19 cellular contexts compared by ENCODE assay signal in the genomic region with DNA sequence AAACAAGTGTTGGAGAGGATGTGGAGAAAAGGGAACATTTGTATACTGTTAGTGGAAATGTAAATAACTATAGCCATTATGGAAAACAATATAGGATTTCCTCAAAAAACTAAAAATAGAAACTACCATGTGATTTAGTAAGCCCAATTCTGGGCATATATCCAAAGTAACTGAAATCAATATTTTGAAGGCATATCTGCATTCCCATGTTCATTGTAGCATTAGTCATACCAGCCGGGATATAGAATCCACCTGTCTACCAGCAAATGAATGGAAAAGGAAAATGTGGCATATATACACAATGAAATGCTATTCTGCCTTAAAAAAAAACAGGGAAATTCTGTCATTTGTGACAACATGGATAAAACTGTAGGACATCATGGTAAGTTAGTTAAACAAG. TPM values are rescaled to one million over a fixed set of nuclear protein-coding genes. Genes with fewer than 3 reads are reported as not detected.
DNase-seq lines count a peak whose midpoint lies in the region; ATAC-seq, FAIRE-seq and TF ChIP-seq lines count a peak whose summit lies in the region.
"Had no signal": no experiment of that assay in that cellular context is flagged by ENCODE, and none has a peak within 500 bp of the region (broad histone marks: within the 10 kb centered on the region; RNA-seq: fewer than 3 reads in every experiment).

No MANE protein-coding gene starts in this region.

- H3K36me3 ChIP-seq in right lobe of liver = no peaks in the 10 kb centered on the region
- no peaks in the 10 kb centered on the region for H3K36me3 ChIP-seq in HepG2 (replicated peaks in 1 of 2; ENCODE audit: control insufficient read depth in 1 of 2, insufficient read depth in 2 of 2, low read length in 2 of 2)
- H3K36me3 ChIP-seq in adipocyte (ENCODE audit: control insufficient read depth, insufficient read depth, low read length, severe bottlenecking) = no peaks in the 10 kb centered on the region
- no peaks in the 10 kb centered on the region for H3K36me3 ChIP-seq in GM23338 (ENCODE audit: insufficient read depth)
- H3K36me3 ChIP-seq: MG63, SJCRH30 had no signal

- H3K27ac Mint-ChIP-seq in GM23338 = no peak overlapping the region

- H3K4me1 ChIP-seq in right lobe of liver (no peaks in the 10 kb centered on the region), HepG2 (ENCODE audit: insufficient read depth, low read length) (no peaks in the 10 kb centered on the region), adipocyte (ENCODE audit: control insufficient read depth, insufficient read depth, low read length) (no peaks in the 10 kb centered on the region), GM23338 (ENCODE audit: insufficient read depth) (no peaks in the 10 kb centered on the region)
- H3K4me1 ChIP-seq: SJCRH30 had no signal

- TF ChIP-seq EP300 in HepG2 (IDR thresholded peaks at IDR 0.05; ENCODE audit: low read depth in 2 of 2, low read length in 2 of 2) (no peak), HepG2 (CRISPR knock-in tag; IDR thresholded peaks at IDR 0.05; ENCODE audit: borderline replicate concordance) (no peak)

- WGBS in right lobe of liver (ENCODE audit: insufficient coverage, low coverage, low lambda C conversion rate, missing lambda C conversion rate) = 5% methylated on average over 1 of the region's 1 CpG
- 0% methylated on average over 1 of the region's 1 CpG for WGBS in HepG2 (ENCODE audit: low lambda C conversion rate)

- H3K4me2 ChIP-seq in HepG2 (ENCODE audit: low read depth, low read length) = no peak overlapping the region
- H3K4me2 ChIP-seq in GM23338 = no peak overlapping the region

- peak in 3 of 4 donors; percentile 23 to 82 (median 44) for ATAC-seq in right lobe of liver
- no peak for ATAC-seq in HepG2
- ATAC-seq in GM23338 = no peak
- ATAC-seq: Panc1 had no signal

- H3K79me2 ChIP-seq in HepG2 (ENCODE audit: insufficient read depth, low read length) (no peaks in the 10 kb centered on the region), GM23338 (replicated peaks; ENCODE audit: insufficient read depth) (no peaks in the 10 kb centered on the region)

- no peak for TF ChIP-seq RAD21 in HepG2 (CRISPR knock-in tag; IDR thresholded peaks at IDR 0.05)

- in situ Hi-C loops in HepG2 (cut with HindIII; ENCODE audit: extremely low pct_ligation_motif_present, low pct_unique_long_range_greater_than_20kb) = no loop called here

- POLR2A ChIA-PET in HepG2 (lab: Yijun Ruan, JAX) = no interaction called here

- no peaks in the 10 kb centered on the region for H3K36me3 Mint-ChIP-seq in GM23338 (ENCODE audit: low read depth)

- H3K27me3 ChIP-seq in right lobe of liver (no peaks in the 10 kb centered on the region), HepG2 (ENCODE audit: control insufficient read depth in 1 of 2, insufficient read depth in 2 of 2, low read length in 2 of 2) (no peaks in the 10 kb centered on the region), adipocyte (replicated peaks; ENCODE audit: control insufficient read depth, insufficient read depth, low read length) (no peaks in the 10 kb centered on the region), GM23338 (ENCODE audit: insufficient read depth) (no peaks in the 10 kb centered on the region)
- H3K27me3 ChIP-seq: MG63, SJCRH30 had no signal

- H3K4me3 ChIP-seq in right lobe of liver = no peak overlapping the region
- H3K4me3 ChIP-seq in HepG2 (replicated peaks in 1 of 3; ENCODE audit: insufficient read depth in 1 of 3, low read depth in 2 of 3, low read length in 3 of 3) = no peak overlapping the region
- H3K4me3 ChIP-seq in adipocyte (ENCODE audit: low read length) = no peak overlapping the region
- H3K4me3 ChIP-seq in GM23338 = no peak overlapping the region
- H3K4me3 ChIP-seq: MG63, SJCRH30 had no signal

- intact Hi-C loops in right lobe of liver (cut with DNase I) (no loop called here), HepG2 (cut with micrococcal nuclease; ENCODE audit: unreplicated experiment) (no loop called here)

- TF ChIP-seq POLR2A in right lobe of liver (IDR thresholded peaks at IDR 0.05) (no peak), HepG2 (IDR thresholded peaks at IDR 0.05; ENCODE audit: insufficient read depth in 1 of 2, low read depth in 2 of 2, low read length in 2 of 2) (no peak)

- H3K4me1 Mint-ChIP-seq in GM23338 = no peaks in the 10 kb centered on the region

- H3K9me3 Mint-ChIP-seq in GM23338 = no peaks in the 10 kb centered on the region

- TF ChIP-seq CTCF in right lobe of liver (IDR thresholded peaks at IDR 0.05) (no peak), HepG2 (CRISPR knock-in tag; IDR thresholded peaks at IDR 0.05) (no peak), GM23338 (conservative IDR thresholded peaks at IDR 0.05; ENCODE audit: low read depth in 2 of 2) (no peak)

- no peaks in the 10 kb centered on the region for H3F3A ChIP-seq in GM23338 (replicated peaks; ENCODE audit: low read depth)

- peaks cover 4% of the 10 kb centered on the region for H3K27me3 Mint-ChIP-seq in GM23338 (ENCODE audit: insufficient read depth, low read depth, poor library complexity)

- BruUV-seq in HepG2 (replicated peaks; lab: Mats Ljungman, UMichigan) = no TSS peak

- H3K4me3 Mint-ChIP-seq in GM23338 = no peak overlapping the region

- peaks cover 3% of the 10 kb centered on the region for H3K9me2 ChIP-seq in GM23338 (ENCODE audit: insufficient read depth)

- DNase-seq in right lobe of liver (no peak), HepG2 (ENCODE audit: low spot score) (no peak), adipocyte (ENCODE audit: low read depth) (peak; percentile 9), iris pigment epithelial cell (ENCODE audit: low read depth) (peak; percentile 28), hippocampal formation (lab: John Stamatoyannopoulos, UW) (no peak), GM23338 (ENCODE audit: low spot score) (no peak), amygdala (lab: John Stamatoyannopoulos, UW) (no peak)
- DNase-seq: C1 segment of cervical spinal cord, DMS79 treated with DMSO at 0.1 percent for 48 hours, MG63, NCI-H1048, NCI-H2029 treated with DMSO at 0.1 percent for 48 hours, NCI-H2227 treated with DMSO at 0.1 percent for 48 hours, NCI-H524 had no signal

- CTCF ChIA-PET in HepG2 (lab: Yijun Ruan, JAX; ENCODE audit: low intra/inter-chr PET ratio, low total read pairs) = no interaction called here

- H3K9ac ChIP-seq in HepG2 (ENCODE audit: insufficient read depth, low read depth, low read length) (no peak overlapping the region), adipocyte (ENCODE audit: low read length) (no peak overlapping the region)

- H2AFZ ChIP-seq in HepG2 (ENCODE audit: low read length) (no peak overlapping the region), GM23338 (no peak overlapping the region)

- FAIRE-seq in HepG2 (lab: Jason Lieb, UNC) = no peak
- FAIRE-seq: D721Med had no signal

- H4K20me1 ChIP-seq in HepG2 (ENCODE audit: insufficient read depth, low read length) (no peaks in the 10 kb centered on the region), GM23338 (replicated peaks; ENCODE audit: insufficient read depth) (no peaks in the 10 kb centered on the region)

- no peaks in the 10 kb centered on the region for H3K9me3 ChIP-seq in right lobe of liver
- no peaks in the 10 kb centered on the region for H3K9me3 ChIP-seq in HepG2 (ENCODE audit: low read length)
- H3K9me3 ChIP-seq in adipocyte (ENCODE audit: control insufficient read depth, low read length) = no peaks in the 10 kb centered on the region
- H3K9me3 ChIP-seq: MG63, SJCRH30 had no signal

- H3K27ac ChIP-seq in right lobe of liver (no peak overlapping the region), HepG2 (ENCODE audit: extremely low read length, insufficient read depth, low read length) (no peak overlapping the region), GM23338 (ENCODE audit: low read depth) (no peak overlapping the region)
- H3K27ac ChIP-seq: SJCRH30 had no signal

TF ChIP-seq in HepG2, 621 proteins besides CTCF, POLR2A, EP300 and RAD21 (continues in another document):
- TF ChIP-seq MED8 (CRISPR knock-in tag; IDR thresholded peaks at IDR 0.05; ENCODE audit: insufficient replicate concordance) = no peak
- TF ChIP-seq ZNF629 (CRISPR knock-in tag; conservative IDR thresholded peaks at IDR 0.05) = no peak
- TF ChIP-seq SIX1 (CRISPR knock-in tag; IDR thresholded peaks at IDR 0.05; ENCODE audit: borderline replicate concordance) = no peak
- no peak for TF ChIP-seq MAFF (IDR thresholded peaks at IDR 0.05; ENCODE audit: low read depth, low read length)
- no peak for TF ChIP-seq REL (CRISPR knock-in tag; conservative IDR thresholded peaks at IDR 0.05)

RNA-seq across cellular contexts. Expression of a gene that starts 15.3 kb away (rescaled TPM):
- total RNA-seq in right lobe of liver = not detected
- total RNA-seq in HepG2 (2016; rRNA removed; fragmentation: Illumina TruSeq; extraction: Trizol) = not detected in 2 replicates
- total RNA-seq in HepG2 (2016; cell fraction: cytosol; rRNA removed; fragmentation: Illumina TruSeq; extraction: Trizol; ENCODE audit: low read depth) = not detected in 2 replicates
- total RNA-seq in HepG2 (2016; cell fraction: insoluble cytoplasmic fraction; rRNA removed; fragmentation: Illumina TruSeq; extraction: Trizol) = not detected in 2 replicates
- not detected in 2 replicates for total RNA-seq in HepG2 (2016; cell fraction: membrane; rRNA removed; fragmentation: Illumina TruSeq; extraction: Trizol)
- total RNA-seq in HepG2 (2016; cell fraction: nucleus; rRNA removed; fragmentation: Illumina TruSeq; extraction: Trizol) = not detected in 2 replicates
- polyA plus RNA-seq in HepG2 (2011; rRNA removed) = not detected in 2 replicates
- not detected in 2 replicates for polyA plus RNA-seq in HepG2 (2011; cell fraction: cytosol; rRNA removed)
- polyA plus RNA-seq in HepG2 (2011; cell fraction: nucleus; rRNA removed) = not detected in 2 replicates
- polyA plus RNA-seq in HepG2 (2012) = not detected in 2 replicates
- not detected in 2 replicates for polyA plus RNA-seq in HepG2 (2016; cell fraction: cytosol; fragmentation: Illumina TruSeq; extraction: Trizol; ENCODE audit: low read depth)
- polyA plus RNA-seq in HepG2 (2016; cell fraction: insoluble cytoplasmic fraction; fragmentation: Illumina TruSeq; extraction: Trizol; ENCODE audit: low read depth) = 0.21 TPM in 1 of 2 replicates, not detected in the other
- polyA plus RNA-seq in HepG2 (2016; cell fraction: membrane; fragmentation: Illumina TruSeq; extraction: Trizol; ENCODE audit: low read depth) = 0.16 TPM in 1 of 2 replicates, not detected in the other
- not detected in 2 replicates for polyA plus RNA-seq in HepG2 (2016; cell fraction: nucleus; fragmentation: Illumina TruSeq; extraction: Trizol; ENCODE audit: insufficient read depth, low read depth)
- not detected in 2 replicates for polyA minus RNA-seq in HepG2 (2011; rRNA and poly(A)+ RNA removed; ENCODE audit: low replicate concordance)
- not detected in 2 replicates for polyA minus RNA-seq in HepG2 (2011; cell fraction: cytosol; rRNA and poly(A)+ RNA removed)
- not detected in 2 replicates for polyA minus RNA-seq in HepG2 (2011; cell fraction: nucleus; rRNA and poly(A)+ RNA removed)
- total RNA-seq in GM23338 (2014; rRNA removed; shearing (Covaris generic)) = not detected in 2 replicates
- polyA plus RNA-seq in GM23338 (2016; fragmentation: Nextera tagmentation; extraction: Ambion mirVana) = 0.18 TPM in 1 of 2 replicates, not detected in the other
- total RNA-seq: H4, HT-29, SJCRH30 had no signal

Comparison
In these comparisons a context has a peak if more than half of its experiments do, and no peak if none do; other contexts are left out.
1. ATAC-seq: peak in right lobe of liver (3 of 4); none in HepG2 (single experiment) and GM23338 (single experiment).
2. DNase-seq: peak in adipocyte (single experiment) and iris pigment epithelial cell (single experiment); none in right lobe of liver (0 of 3), HepG2 (single experiment), hippocampal formation (0 of 2), GM23338 (single experiment) and amygdala (0 of 56).